In genomic region chr17:17591408-17592265, GRCh38 we compare ENCODE assay signal across 8 cellular contexts. TPM values are rescaled to one million over a fixed set of nuclear protein-coding genes. Genes with fewer than 3 reads are reported as not detected.
A peak's percentile ranks its signal among the peaks of the same experiment; 100 is the strongest.
DNase-seq lines count a peak whose midpoint lies in the region; TF ChIP-seq lines count a peak whose summit lies in the region.

A gene with protein sequence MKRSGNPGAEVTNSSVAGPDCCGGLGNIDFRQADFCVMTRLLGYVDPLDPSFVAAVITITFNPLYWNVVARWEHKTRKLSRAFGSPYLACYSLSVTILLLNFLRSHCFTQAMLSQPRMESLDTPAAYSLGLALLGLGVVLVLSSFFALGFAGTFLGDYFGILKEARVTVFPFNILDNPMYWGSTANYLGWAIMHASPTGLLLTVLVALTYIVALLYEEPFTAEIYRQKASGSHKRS (minus strand): TSS chr17:17591708. CDS start chr17:17591626, 82 bp downstream.

- peak within 1 kb of the TSS; percentile 91 for H3K4me3 Mint-ChIP-seq in HFFc6
- H3K4me3 Mint-ChIP-seq in activated naive CD4-positive, alpha-beta T cell treated with anti-CD3 and anti-CD28 coated beads, Interleukin-2, amount 10 ng/mL, durations not matched to agents 7 days and 5 days: peak within 1 kb of the TSS; percentile 96

- peak within 1 kb of the TSS; percentile 86 for H3K27ac Mint-ChIP-seq in HFFc6
- peak within 1 kb of the TSS; percentile 95 for H3K27ac Mint-ChIP-seq in activated naive CD4-positive, alpha-beta T cell treated with anti-CD3 and anti-CD28 coated beads, Interleukin-2, amount 10 ng/mL, durations not matched to agents 7 days and 5 days

- peak within 1 kb of the TSS; percentile 90 for H3K4me3 ChIP-seq in NB4 (ENCODE audit: low read depth, low read length)
- H3K4me3 ChIP-seq in SK-N-MC: peak within 1 kb of the TSS; percentile 85

- TF ChIP-seq CTCF in HFFc6 (IDR thresholded peaks at IDR 0.05) (no peak), NB4 (IDR thresholded peaks at IDR 0.05; ENCODE audit: low read depth, low read length) (no peak)

- no peaks in the 10 kb centered on the region for H3K36me3 ChIP-seq in SK-N-MC (ENCODE audit: insufficient read depth, low read length)

- peaks cover under 1% of the 10 kb centered on the region; the same call in 1 of the 2 replicates for H3K27me3 Mint-ChIP-seq in HFFc6 (ENCODE audit: insufficient read depth)
- no peaks in the 10 kb centered on the region for H3K27me3 Mint-ChIP-seq in activated naive CD4-positive, alpha-beta T cell treated with anti-CD3 and anti-CD28 coated beads, Interleukin-2, amount 10 ng/mL, durations not matched to agents 7 days and 5 days

- H3K36me3 Mint-ChIP-seq in HFFc6 (ENCODE audit: low read depth): 0 out of 2 replicates have a peak, but pooled peaks cover 4% of the 10 kb centered on the region
- no peaks in the 10 kb centered on the region for H3K36me3 Mint-ChIP-seq in activated naive CD4-positive, alpha-beta T cell treated with anti-CD3 and anti-CD28 coated beads, Interleukin-2, amount 10 ng/mL, durations not matched to agents 7 days and 5 days

- peak within 1 kb of the TSS; percentile 92 for H3K9ac ChIP-seq in SK-N-MC (ENCODE audit: insufficient read length)

- DNase-seq in GM04503 (ENCODE audit: low read depth): peak; percentile 91
- peak; percentile 98 for DNase-seq in HFFc6
- DNase-seq in NB4 (ENCODE audit: low read depth): peak; percentile 99
- DNase-seq in SK-N-MC (ENCODE audit: low read depth, low spot score): peak; percentile 74
- DNase-seq in activated naive CD4-positive, alpha-beta T cell treated with anti-CD3 and anti-CD28 coated beads, Interleukin-2, amount 10 ng/mL, durations not matched to agents 7 days and 5 days: peak; percentile 96
- peak; percentile 91 for DNase-seq in germinal center (ENCODE audit: low spot score)
- peak; percentile 96 for DNase-seq in non-pigmented ciliary epithelial cell (ENCODE audit: low read depth)
- DNase-seq in superior temporal gyrus (ENCODE audit: extremely low spot score): peak; percentile 99

- H3K9me3 ChIP-seq in SK-N-MC (ENCODE audit: low read depth, low read length): no peaks in the 10 kb centered on the region

- H3K27ac ChIP-seq in SK-N-MC: peak within 1 kb of the TSS; percentile 82

- H3K9me3 Mint-ChIP-seq in HFFc6: no peaks in the 10 kb centered on the region
- H3K9me3 Mint-ChIP-seq in activated naive CD4-positive, alpha-beta T cell treated with anti-CD3 and anti-CD28 coated beads, Interleukin-2, amount 10 ng/mL, durations not matched to agents 7 days and 5 days: no peaks in the 10 kb centered on the region

- CTCF ChIA-PET in activated naive CD4-positive, alpha-beta T cell treated with anti-CD3 and anti-CD28 coated beads, Interleukin-2, amount 10 ng/mL, durations not matched to agents 7 days and 5 days (lab: Charles Lee): interaction anchor here (0.7 to 1.9 kb wide), 3 partner anchors 22 to 110 kb away, joined by 3 to 6 read pairs (median 3); no protein-coding TSS in a partner anchor

- TF ChIP-seq POLR2A in NB4 (IDR thresholded peaks at IDR 0.05; ENCODE audit: extremely low read depth, insufficient read length): peak; percentile 72

- peaks cover 37% of the 10 kb centered on the region for H3K4me1 Mint-ChIP-seq in HFFc6 (ENCODE audit: low read depth)
- H3K4me1 Mint-ChIP-seq in activated naive CD4-positive, alpha-beta T cell treated with anti-CD3 and anti-CD28 coated beads, Interleukin-2, amount 10 ng/mL, durations not matched to agents 7 days and 5 days: peaks cover 26% of the 10 kb centered on the region

RNA-seq across cellular contexts. Expression of the gene that starts here (rescaled TPM):
- 10 to 100 TPM; 33.0 to 49.2 (median 44.0) TPM for total RNA-seq in HFFc6 (2021; fragmentation: NEBNext Ultra II Directional; extraction: Animal tissue kit (Norgen Biotek cat#: 25700))

Comparison
In these comparisons a context has a peak if more than half of its experiments do, and no peak if none do; other contexts are left out.
1. Peak in every context shown above with its lines: DNase-seq, H3K4me3 ChIP-seq and H3K27ac ChIP-seq.